2 cellular contexts compared by ENCODE assay signal in the genomic region with DNA sequence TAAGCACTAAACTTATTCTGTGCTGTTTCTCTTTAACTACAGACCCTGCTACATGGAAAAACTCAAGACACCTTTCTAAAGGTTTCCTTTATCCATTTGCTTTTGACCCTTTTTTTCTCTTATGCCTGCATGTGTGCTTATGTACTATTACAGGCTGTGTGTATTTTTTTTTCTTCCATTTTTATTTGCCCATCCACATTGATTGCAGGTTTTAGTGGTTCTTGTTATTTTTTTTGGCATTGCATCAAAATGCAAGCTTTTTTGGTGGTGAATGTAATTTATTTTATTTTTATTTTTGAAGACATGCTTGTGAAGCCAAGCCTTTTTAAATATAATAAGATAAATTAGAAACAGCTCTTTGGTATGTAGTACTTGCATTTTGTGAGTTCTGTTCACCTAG.
TF ChIP-seq lines count a peak whose summit lies in the region.

No MANE protein-coding gene starts in this region.

TF ChIP-seq in K562, 482 proteins besides CTCF, POLR2A, EP300 and RAD21:
- no peak for TF ChIP-seq KLF13 (tag; IDR thresholded peaks at IDR 0.05; ENCODE audit: borderline replicate concordance, low read depth)
- no peak for TF ChIP-seq ATF4 (CRISPR knock-in tag; IDR thresholded peaks at IDR 0.05)
- TF ChIP-seq HOMEZ (CRISPR knock-in tag; IDR thresholded peaks at IDR 0.05): no peak
- TF ChIP-seq THRAP3 (IDR thresholded peaks at IDR 0.05; ENCODE audit: borderline replicate concordance): no peak
- no peak for TF ChIP-seq MTA1 (IDR thresholded peaks at IDR 0.05; ENCODE audit: borderline replicate concordance)
- TF ChIP-seq HDAC8 (tag; IDR thresholded peaks at IDR 0.05): no peak
- TF ChIP-seq ZNF561 (CRISPR knock-in tag; conservative IDR thresholded peaks at IDR 0.05): no peak
- TF ChIP-seq MTA3 (IDR thresholded peaks at IDR 0.05; ENCODE audit: borderline replicate concordance): no peak
- TF ChIP-seq JUNB (CRISPR knock-in tag; conservative IDR thresholded peaks at IDR 0.05): no peak
- no peak for TF ChIP-seq ZBTB33 (CRISPR knock-in tag; IDR thresholded peaks at IDR 0.05)
- TF ChIP-seq CBFA2T2 (conservative IDR thresholded peaks at IDR 0.05): no peak
- no peak for TF ChIP-seq SLC30A9 (CRISPR knock-in tag; IDR thresholded peaks at IDR 0.05)
- TF ChIP-seq ESRRB (CRISPR knock-in tag; IDR thresholded peaks at IDR 0.05; ENCODE audit: borderline replicate concordance): no peak
- no peak for TF ChIP-seq MBD2 (IDR thresholded peaks at IDR 0.05; ENCODE audit: borderline replicate concordance, low read depth)
- TF ChIP-seq ZNF184 (CRISPR knock-in tag; IDR thresholded peaks at IDR 0.05): no peak
- TF ChIP-seq CC2D1A (IDR thresholded peaks at IDR 0.05): no peak
- TF ChIP-seq, protein P1, sequence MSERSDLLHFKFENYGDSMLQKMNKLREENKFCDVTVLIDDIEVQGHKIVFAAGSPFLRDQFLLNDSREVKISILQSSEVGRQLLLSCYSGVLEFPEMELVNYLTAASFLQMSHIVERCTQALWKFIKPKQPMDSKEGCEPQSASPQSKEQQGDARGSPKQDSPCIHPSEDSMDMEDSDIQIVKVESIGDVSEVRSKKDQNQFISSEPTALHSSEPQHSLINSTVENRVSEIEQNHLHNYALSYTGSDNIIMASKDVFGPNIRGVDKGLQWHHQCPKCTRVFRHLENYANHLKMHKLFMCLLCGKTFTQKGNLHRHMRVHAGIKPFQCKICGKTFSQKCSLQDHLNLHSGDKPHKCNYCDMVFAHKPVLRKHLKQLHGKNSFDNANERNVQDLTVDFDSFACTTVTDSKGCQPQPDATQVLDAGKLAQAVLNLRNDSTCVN (CRISPR knock-in tag; IDR thresholded peaks at IDR 0.05): no peak
- TF ChIP-seq HNRNPUL1 (IDR thresholded peaks at IDR 0.05; ENCODE audit: low read length): no peak
- TF ChIP-seq MCM3 (IDR thresholded peaks at IDR 0.05): no peak
- TF ChIP-seq JUND (IDR thresholded peaks at IDR 0.05; ENCODE audit: borderline replicate concordance, low read depth, low read length): no peak
- TF ChIP-seq JUND (tag; IDR thresholded peaks at IDR 0.05; ENCODE audit: borderline replicate concordance, low read depth, low read length): no peak

TF ChIP-seq in GM12891, 5 proteins besides CTCF, POLR2A, EP300 and RAD21:
- no peak for TF ChIP-seq SPI1 (IDR thresholded peaks at IDR 0.05; ENCODE audit: low read depth, low read length)
- no peak for TF ChIP-seq POU2F2 (IDR thresholded peaks at IDR 0.05; ENCODE audit: low read depth, low read length)
- no peak for TF ChIP-seq TAF1 (IDR thresholded peaks at IDR 0.05; ENCODE audit: low read depth, low read length)
- TF ChIP-seq POLR2AphosphoS5 (IDR thresholded peaks at IDR 0.05; ENCODE audit: low read depth, low read length): no peak
- no peak for TF ChIP-seq PAX5 (IDR thresholded peaks at IDR 0.05; ENCODE audit: insufficient read depth, low read length, severe bottlenecking)
TF ChIP-seq in GM12891: peak in this region for 0.
